Comparison of ENCODE assay signal across 14 cellular contexts in genomic region chr3:101867521-101867920, GRCh38.
"Had no signal": no experiment of that assay in that cellular context is flagged by ENCODE, and none has a peak within 500 bp of the region (broad histone marks: within the 10 kb centered on the region; RNA-seq: fewer than 3 reads in every experiment).

No MANE protein-coding gene starts in this region.

- H3K9me3 Mint-ChIP-seq: activated CD4-positive, alpha-beta memory T cell treated with anti-CD3 and anti-CD28 coated beads, Interleukin-2, amount 10 ng/mL, durations not matched to agents 7 days and 5 days had no signal

- H3K27ac ChIP-seq: lower lobe of right lung, prostate gland, sigmoid colon had no signal

- H3K27me3 Mint-ChIP-seq: activated CD4-positive, alpha-beta memory T cell treated with anti-CD3 and anti-CD28 coated beads, Interleukin-2, amount 10 ng/mL, durations not matched to agents 7 days and 5 days had no signal

- DNase-seq: activated CD4-positive, alpha-beta memory T cell treated with anti-CD3 and anti-CD28 coated beads, Interleukin-2, amount 10 ng/mL, durations not matched to agents 7 days and 5 days; activated CD4-positive, alpha-beta T cell treated with anti-CD3 and anti-CD28 coated beads for 1 hour; caudate nucleus; cortex of kidney; effector memory CD4-positive, alpha-beta T cell; hypothalamus; kidney glomerular epithelial cell; lower lobe of right lung; naive thymus-derived CD4-positive, alpha-beta T cell; sigmoid colon; stimulated activated CD4-positive, alpha-beta T cell treated with anti-CD3 and anti-CD28 coated beads, Interleukin-2, amount 100 ng/mL, for 48 hours; stimulated activated naive CD8-positive, alpha-beta T cell treated with anti-CD3 and anti-CD28 coated beads, Interleukin-15, Interleukin-2, amounts not matched to agents 100 U/mL and 50 U/mL, for 24 hours had no signal

- H3K36me3 ChIP-seq: gastroesophageal sphincter, prostate gland, sigmoid colon had no signal

- H3K27ac Mint-ChIP-seq: activated CD4-positive, alpha-beta memory T cell treated with anti-CD3 and anti-CD28 coated beads, Interleukin-2, amount 10 ng/mL, durations not matched to agents 7 days and 5 days had no signal

- H3K27me3 ChIP-seq: gastroesophageal sphincter, sigmoid colon had no signal

- H3K4me3 ChIP-seq: gastroesophageal sphincter, lower lobe of right lung, prostate gland, sigmoid colon had no signal

- ATAC-seq: gastroesophageal sphincter; naive thymus-derived CD4-positive, alpha-beta T cell; stimulated activated naive CD8-positive, alpha-beta T cell treated with anti-CD3 and anti-CD28 coated beads, Interleukin-15, Interleukin-2, amounts not matched to agents 100 U/mL and 50 U/mL, for 24 hours had no signal

- H3K9me3 ChIP-seq: gastroesophageal sphincter, lower lobe of right lung, prostate gland, sigmoid colon had no signal

- H3K4me1 ChIP-seq: prostate gland, sigmoid colon had no signal

- H3K4me3 Mint-ChIP-seq: activated CD4-positive, alpha-beta memory T cell treated with anti-CD3 and anti-CD28 coated beads, Interleukin-2, amount 10 ng/mL, durations not matched to agents 7 days and 5 days; naive thymus-derived CD4-positive, alpha-beta T cell had no signal
